In genomic region chr5:88883059-88883565, GRCh38 we compare ENCODE assay signal across 1 cellular context.
TF ChIP-seq lines count a peak whose summit lies in the region.

TSS of gene MEF2C (minus strand) at chr5:88883184. CDS start at chr5:88823788, 59,396 bp downstream.

TF ChIP-seq in K562, 482 proteins besides CTCF, POLR2A, EP300 and RAD21 (continued from another document):
- peak; percentile 60 for TF ChIP-seq GABPA (tag; conservative IDR thresholded peaks at IDR 0.05; ENCODE audit: low read depth)
- TF ChIP-seq ZNF217 (CRISPR knock-in tag; IDR thresholded peaks at IDR 0.05) = no peak
- TF ChIP-seq ZNF740 (CRISPR knock-in tag; IDR thresholded peaks at IDR 0.05) = peak; percentile 99
- TF ChIP-seq ZNF740 (tag; IDR thresholded peaks at IDR 0.05) = peak in 1 of 2 experiments; percentile 96; a peak in 2 of 4 replicates
- TF ChIP-seq SMAD1 (IDR thresholded peaks at IDR 0.05; ENCODE audit: low read depth, low read length, partially characterized antibody) = no peak
- TF ChIP-seq CBX1 (IDR thresholded peaks at IDR 0.05; ENCODE audit: low read depth) = no peak
- TF ChIP-seq, protein P1, sequence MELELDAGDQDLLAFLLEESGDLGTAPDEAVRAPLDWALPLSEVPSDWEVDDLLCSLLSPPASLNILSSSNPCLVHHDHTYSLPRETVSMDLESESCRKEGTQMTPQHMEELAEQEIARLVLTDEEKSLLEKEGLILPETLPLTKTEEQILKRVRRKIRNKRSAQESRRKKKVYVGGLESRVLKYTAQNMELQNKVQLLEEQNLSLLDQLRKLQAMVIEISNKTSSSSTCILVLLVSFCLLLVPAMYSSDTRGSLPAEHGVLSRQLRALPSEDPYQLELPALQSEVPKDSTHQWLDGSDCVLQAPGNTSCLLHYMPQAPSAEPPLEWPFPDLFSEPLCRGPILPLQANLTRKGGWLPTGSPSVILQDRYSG (tag; conservative IDR thresholded peaks at IDR 0.05; ENCODE audit: low read depth) = peak; percentile 89
- TF ChIP-seq STAG1 (CRISPR knock-in tag; IDR thresholded peaks at IDR 0.05; ENCODE audit: borderline replicate concordance) = no peak
- TF ChIP-seq ZBTB11 (CRISPR knock-in tag; IDR thresholded peaks at IDR 0.05) = peak in 1 of 3 experiments; percentile 83; a peak in 2 of 6 replicates
- TF ChIP-seq, protein P2, sequence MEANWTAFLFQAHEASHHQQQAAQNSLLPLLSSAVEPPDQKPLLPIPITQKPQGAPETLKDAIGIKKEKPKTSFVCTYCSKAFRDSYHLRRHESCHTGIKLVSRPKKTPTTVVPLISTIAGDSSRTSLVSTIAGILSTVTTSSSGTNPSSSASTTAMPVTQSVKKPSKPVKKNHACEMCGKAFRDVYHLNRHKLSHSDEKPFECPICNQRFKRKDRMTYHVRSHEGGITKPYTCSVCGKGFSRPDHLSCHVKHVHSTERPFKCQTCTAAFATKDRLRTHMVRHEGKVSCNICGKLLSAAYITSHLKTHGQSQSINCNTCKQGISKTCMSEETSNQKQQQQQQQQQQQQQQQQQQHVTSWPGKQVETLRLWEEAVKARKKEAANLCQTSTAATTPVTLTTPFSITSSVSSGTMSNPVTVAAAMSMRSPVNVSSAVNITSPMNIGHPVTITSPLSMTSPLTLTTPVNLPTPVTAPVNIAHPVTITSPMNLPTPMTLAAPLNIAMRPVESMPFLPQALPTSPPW (CRISPR knock-in tag; IDR thresholded peaks at IDR 0.05) = peak; percentile 95
- TF ChIP-seq ZNF583 (CRISPR knock-in tag; IDR thresholded peaks at IDR 0.05) = peak; percentile 75; the same call in 1 of the 2 replicates
- TF ChIP-seq HNRNPK (IDR thresholded peaks at IDR 0.05; ENCODE audit: low read depth, low read length, poor library complexity, severe bottlenecking) = peak; percentile 39
- no peak for TF ChIP-seq ATF1 (CRISPR knock-in tag; IDR thresholded peaks at IDR 0.05)
- TF ChIP-seq ATF1 (tag; IDR thresholded peaks at IDR 0.05) = no peak; the same call in 1 of the 2 replicates
- no peak for TF ChIP-seq LCOR (CRISPR knock-in tag; IDR thresholded peaks at IDR 0.05)
- TF ChIP-seq TRIM24 (IDR thresholded peaks at IDR 0.05) = 0 out of 4 replicates have a peak, but pooled peaks of 1 of the 2 experiments have one; percentile 20
- TF ChIP-seq RBBP5 (IDR thresholded peaks at IDR 0.05; ENCODE audit: borderline replicate concordance, insufficient read depth, low read length, poor library complexity, severe bottlenecking) = peak; percentile 97
- 0 out of 2 replicates have a peak, but pooled peaks have one; percentile 28 for TF ChIP-seq SAFB (IDR thresholded peaks at IDR 0.05; ENCODE audit: borderline replicate concordance, low read depth, low read length)
- TF ChIP-seq RBM15 (IDR thresholded peaks at IDR 0.05; ENCODE audit: insufficient read depth, low read length) = no peak
- peak; percentile 39; the same call in 1 of the 2 replicates for TF ChIP-seq PML (IDR thresholded peaks at IDR 0.05; ENCODE audit: low read length)
- peak; percentile 87 for TF ChIP-seq CCNT2 (IDR thresholded peaks at IDR 0.05; ENCODE audit: borderline replicate concordance, extremely low read depth, insufficient read length, low read depth, low read length)
- TF ChIP-seq, protein P3, sequence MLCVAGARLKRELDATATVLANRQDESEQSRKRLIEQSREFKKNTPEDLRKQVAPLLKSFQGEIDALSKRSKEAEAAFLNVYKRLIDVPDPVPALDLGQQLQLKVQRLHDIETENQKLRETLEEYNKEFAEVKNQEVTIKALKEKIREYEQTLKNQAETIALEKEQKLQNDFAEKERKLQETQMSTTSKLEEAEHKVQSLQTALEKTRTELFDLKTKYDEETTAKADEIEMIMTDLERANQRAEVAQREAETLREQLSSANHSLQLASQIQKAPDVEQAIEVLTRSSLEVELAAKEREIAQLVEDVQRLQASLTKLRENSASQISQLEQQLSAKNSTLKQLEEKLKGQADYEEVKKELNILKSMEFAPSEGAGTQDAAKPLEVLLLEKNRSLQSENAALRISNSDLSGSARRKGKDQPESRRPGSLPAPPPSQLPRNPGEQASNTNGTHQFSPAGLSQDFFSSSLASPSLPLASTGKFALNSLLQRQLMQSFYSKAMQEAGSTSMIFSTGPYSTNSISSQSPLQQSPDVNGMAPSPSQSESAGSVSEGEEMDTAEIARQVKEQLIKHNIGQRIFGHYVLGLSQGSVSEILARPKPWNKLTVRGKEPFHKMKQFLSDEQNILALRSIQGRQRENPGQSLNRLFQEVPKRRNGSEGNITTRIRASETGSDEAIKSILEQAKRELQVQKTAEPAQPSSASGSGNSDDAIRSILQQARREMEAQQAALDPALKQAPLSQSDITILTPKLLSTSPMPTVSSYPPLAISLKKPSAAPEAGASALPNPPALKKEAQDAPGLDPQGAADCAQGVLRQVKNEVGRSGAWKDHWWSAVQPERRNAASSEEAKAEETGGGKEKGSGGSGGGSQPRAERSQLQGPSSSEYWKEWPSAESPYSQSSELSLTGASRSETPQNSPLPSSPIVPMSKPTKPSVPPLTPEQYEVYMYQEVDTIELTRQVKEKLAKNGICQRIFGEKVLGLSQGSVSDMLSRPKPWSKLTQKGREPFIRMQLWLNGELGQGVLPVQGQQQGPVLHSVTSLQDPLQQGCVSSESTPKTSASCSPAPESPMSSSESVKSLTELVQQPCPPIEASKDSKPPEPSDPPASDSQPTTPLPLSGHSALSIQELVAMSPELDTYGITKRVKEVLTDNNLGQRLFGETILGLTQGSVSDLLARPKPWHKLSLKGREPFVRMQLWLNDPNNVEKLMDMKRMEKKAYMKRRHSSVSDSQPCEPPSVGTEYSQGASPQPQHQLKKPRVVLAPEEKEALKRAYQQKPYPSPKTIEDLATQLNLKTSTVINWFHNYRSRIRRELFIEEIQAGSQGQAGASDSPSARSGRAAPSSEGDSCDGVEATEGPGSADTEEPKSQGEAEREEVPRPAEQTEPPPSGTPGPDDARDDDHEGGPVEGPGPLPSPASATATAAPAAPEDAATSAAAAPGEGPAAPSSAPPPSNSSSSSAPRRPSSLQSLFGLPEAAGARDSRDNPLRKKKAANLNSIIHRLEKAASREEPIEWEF (CRISPR knock-in tag; IDR thresholded peaks at IDR 0.05) = peak; percentile 92
- no peak for TF ChIP-seq MYNN (IDR thresholded peaks at IDR 0.05)
- TF ChIP-seq MYNN (CRISPR knock-in tag; IDR thresholded peaks at IDR 0.05) = no peak
- TF ChIP-seq, protein P4, sequence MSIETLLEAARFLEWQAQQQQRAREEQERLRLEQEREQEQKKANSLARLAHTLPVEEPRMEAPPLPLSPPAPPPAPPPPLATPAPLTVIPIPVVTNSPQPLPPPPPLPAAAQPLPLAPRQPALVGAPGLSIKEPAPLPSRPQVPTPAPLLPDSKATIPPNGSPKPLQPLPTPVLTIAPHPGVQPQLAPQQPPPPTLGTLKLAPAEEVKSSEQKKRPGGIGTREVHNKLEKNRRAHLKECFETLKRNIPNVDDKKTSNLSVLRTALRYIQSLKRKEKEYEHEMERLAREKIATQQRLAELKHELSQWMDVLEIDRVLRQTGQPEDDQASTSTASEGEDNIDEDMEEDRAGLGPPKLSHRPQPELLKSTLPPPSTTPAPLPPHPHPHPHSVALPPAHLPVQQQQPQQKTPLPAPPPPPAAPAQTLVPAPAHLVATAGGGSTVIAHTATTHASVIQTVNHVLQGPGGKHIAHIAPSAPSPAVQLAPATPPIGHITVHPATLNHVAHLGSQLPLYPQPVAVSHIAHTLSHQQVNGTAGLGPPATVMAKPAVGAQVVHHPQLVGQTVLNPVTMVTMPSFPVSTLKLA (conservative IDR thresholded peaks at IDR 0.05) = peak in 1 of 2 experiments; percentile 9; a peak in 1 of 4 replicates
- no peak for TF ChIP-seq ZNF146 (CRISPR knock-in tag; IDR thresholded peaks at IDR 0.05; ENCODE audit: unreplicated experiment)
- TF ChIP-seq PHF8 (IDR thresholded peaks at IDR 0.05; ENCODE audit: borderline replicate concordance, low read length) = peak; percentile 32; the same call in 1 of the 2 replicates
- TF ChIP-seq FOXJ2 (tag; IDR thresholded peaks at IDR 0.05) = peak; percentile 78; the same call in 1 of the 2 replicates
- TF ChIP-seq RCOR1 (IDR thresholded peaks at IDR 0.05; ENCODE audit: borderline replicate concordance in 1 of 2, low read depth in 2 of 2, low read length in 2 of 2) = 0 out of 4 replicates have a peak, but pooled peaks of 1 of the 2 experiments have one; percentile 17
- TF ChIP-seq NRF1 (conservative IDR thresholded peaks at IDR 0.05 in 1 of 2, IDR thresholded peaks at IDR 0.05 in 1 of 2) = peak; percentile 77 to 79; a peak in 3 of 4 replicates
- TF ChIP-seq ETV5 (CRISPR knock-in tag; IDR thresholded peaks at IDR 0.05; ENCODE audit: low read depth) = no peak
- no peak for TF ChIP-seq HSF4 (CRISPR knock-in tag; IDR thresholded peaks at IDR 0.05; ENCODE audit: borderline replicate concordance)
- peak; percentile 97 for TF ChIP-seq ZNF395 (CRISPR knock-in tag; IDR thresholded peaks at IDR 0.05)
- TF ChIP-seq SMAD4 (CRISPR knock-in tag; conservative IDR thresholded peaks at IDR 0.05) = peak; percentile 88
- peak; percentile 54; the same call in 1 of the 2 replicates for TF ChIP-seq SUPT5H (IDR thresholded peaks at IDR 0.05)
- peak; percentile 81 for TF ChIP-seq ZNF699 (CRISPR knock-in tag; IDR thresholded peaks at IDR 0.05; ENCODE audit: insufficient replicate concordance)
- TF ChIP-seq ZNF644 (tag; IDR thresholded peaks at IDR 0.05; ENCODE audit: low read depth) = peak; percentile 97
- peak; percentile 96 for TF ChIP-seq DMBX1 (CRISPR knock-in tag; IDR thresholded peaks at IDR 0.05; ENCODE audit: borderline replicate concordance)
- peak; percentile 89 for TF ChIP-seq ZNF311 (CRISPR knock-in tag; IDR thresholded peaks at IDR 0.05)
- TF ChIP-seq ZNF778 (CRISPR knock-in tag; IDR thresholded peaks at IDR 0.05) = no peak
- 0 out of 2 replicates have a peak, but pooled peaks have one; percentile 11 for TF ChIP-seq SMC3 (conservative IDR thresholded peaks at IDR 0.05; ENCODE audit: insufficient read depth, low read depth, low read length)
- TF ChIP-seq L3MBTL2 (IDR thresholded peaks at IDR 0.05) = peak; percentile 19; the same call in 1 of the 2 replicates
- TF ChIP-seq MAZ (CRISPR knock-in tag; conservative IDR thresholded peaks at IDR 0.05 in 1 of 2, IDR thresholded peaks at IDR 0.05 in 1 of 2) = peak; percentile 21 to 74; a peak in 2 of 4 replicates
